8 cellular contexts compared by ENCODE assay signal in genomic region chr10:43436291-43437140, GRCh38. TPM values are rescaled to one million over a fixed set of nuclear protein-coding genes. Genes with fewer than 3 reads are reported as not detected.
DNase-seq lines count a peak whose midpoint lies in the region; ATAC-seq and TF ChIP-seq lines count a peak whose summit lies in the region.

Gene ZNF487, plus strand, starts transcription at chr10:43437111. Its CDS starts 38,703 bp downstream, at chr10:43475814.

- H3K9me3 ChIP-seq in PC-9 (ENCODE audit: insufficient read depth, low read depth) = no peaks in the 10 kb centered on the region
- H3K9me3 ChIP-seq in esophagus muscularis mucosa = no peaks in the 10 kb centered on the region

- H3K27me3 ChIP-seq in PC-9 (ENCODE audit: insufficient read depth, low read depth) (no peaks in the 10 kb centered on the region), esophagus muscularis mucosa (no peaks in the 10 kb centered on the region)

- POLR2A ChIA-PET in PC-9 (lab: Charles Lee; ENCODE audit: unreplicated experiment) = interaction anchor here (0.5 to 0.9 kb wide), 3 partner anchors 16 to 42 kb away, joined by 3 to 7 read pairs (median 5); partner anchors contain the start of gene HNRNPF

- H3K27ac Mint-ChIP-seq in activated T-cell treated with anti-CD3 and anti-CD28 coated beads, Interleukin-2, amount 50 U/mL, for 72 hours = peak within 1 kb of the TSS; percentile 88

- TF ChIP-seq CTCF in PC-9 (conservative IDR thresholded peaks at IDR 0.05) = no peak
- peak in 1 of 3 experiments; percentile 27 for TF ChIP-seq CTCF in esophagus muscularis mucosa (IDR thresholded peaks at IDR 0.05)

- H3K4me3 ChIP-seq in PC-9 = peak within 1 kb of the TSS; percentile 98
- H3K4me3 ChIP-seq in esophagus muscularis mucosa = peak within 1 kb of the TSS; percentile 67 to 87 (median 74)

- H3K9me3 Mint-ChIP-seq in activated T-cell treated with anti-CD3 and anti-CD28 coated beads, Interleukin-2, amount 50 U/mL, for 72 hours = no peaks in the 10 kb centered on the region

- TF ChIP-seq POLR2A in esophagus muscularis mucosa (IDR thresholded peaks at IDR 0.05; ENCODE audit: low read depth) = peak; percentile 5

- H3K4me1 ChIP-seq in PC-9 (replicated peaks; ENCODE audit: insufficient read depth) (0 out of 2 replicates have a peak, but pooled peaks cover 4% of the 10 kb centered on the region), esophagus muscularis mucosa (peaks cover 11 to 25% (median 24%) of the 10 kb centered on the region in 4 donors)

- peaks cover 4% of the 10 kb centered on the region in 2 donors for H3K36me3 Mint-ChIP-seq in activated T-cell treated with anti-CD3 and anti-CD28 coated beads, Interleukin-2, amount 50 U/mL, for 72 hours (ENCODE audit: insufficient read depth in 2 of 2)

- DNase-seq in DMS 273 (lab: John Stamatoyannopoulos, UW; ENCODE audit: unreplicated experiment) = peak; percentile 83
- DNase-seq in HS-5 (ENCODE audit: low read depth) = peak; percentile 64
- DNase-seq in PC-9 = peak; percentile 83 to 97
- peak; percentile 92 to 93 for DNase-seq in activated T-cell treated with anti-CD3 and anti-CD28 coated beads, Interleukin-2, amount 50 U/mL, for 72 hours
- DNase-seq in esophagus muscularis mucosa (ENCODE audit: extremely low spot score) = peak; percentile 97
- DNase-seq in myocyte (ENCODE audit: low read depth) = peak; percentile 91
- DNase-seq in stimulated activated CD8-positive, alpha-beta memory T cell treated with anti-CD3 and anti-CD28 coated beads, Interleukin-7, amount 100 ng/mL, for 4 hours (ENCODE audit: low read depth in 2 of 2) = peak; percentile 64 to 81

- TSS peak; percentile 87 for BruUV-seq in PC-9 (replicated peaks; lab: Mats Ljungman, UMichigan)

- WGBS in esophagus muscularis mucosa = 2% methylated on average over 32 of the region's 69 CpGs

- no peaks in the 10 kb centered on the region for H3K27me3 Mint-ChIP-seq in activated T-cell treated with anti-CD3 and anti-CD28 coated beads, Interleukin-2, amount 50 U/mL, for 72 hours (ENCODE audit: low read depth)

- peaks cover 27% of the 10 kb centered on the region for H3K4me1 Mint-ChIP-seq in activated T-cell treated with anti-CD3 and anti-CD28 coated beads, Interleukin-2, amount 50 U/mL, for 72 hours (ENCODE audit: low read depth)

- H2AFZ ChIP-seq in PC-9 = peak within 1 kb of the TSS; percentile 97

- peak; percentile 93 for ATAC-seq in GM21360 (IDR thresholded peaks at IDR 0.05; ENCODE audit: unreplicated experiment)
- peak; percentile 97 for ATAC-seq in activated T-cell treated with anti-CD3 and anti-CD28 coated beads, Interleukin-2, amount 50 U/mL, for 72 hours (replicated peaks in 1 of 2)

- peak within 1 kb of the TSS; percentile 91 for H3K4me2 ChIP-seq in PC-9

- H3K9me2 ChIP-seq in PC-9 (ENCODE audit: insufficient read depth) = no peaks in the 10 kb centered on the region

- TF ChIP-seq EP300 in esophagus muscularis mucosa (IDR thresholded peaks at IDR 0.05) = peak; percentile 2

- H3K27ac ChIP-seq in PC-9 = peak within 1 kb of the TSS; percentile 88
- H3K27ac ChIP-seq in esophagus muscularis mucosa (replicated peaks in 1 of 4) = peak within 1 kb of the TSS; percentile 90 to 99 (median 98)

- no peaks in the 10 kb centered on the region for H4K20me1 ChIP-seq in PC-9 (ENCODE audit: insufficient read depth)

- intact Hi-C loops in PC-9 (cut with micrococcal nuclease; ENCODE audit: unreplicated experiment) (loop anchor here (1.0 to 5.0 kb wide), 4 partner anchors 16 to 84 kb away; no protein-coding TSS in a partner anchor), esophagus muscularis mucosa (cut with DNase I) (no loop called here)

- H3K4me3 Mint-ChIP-seq in activated T-cell treated with anti-CD3 and anti-CD28 coated beads, Interleukin-2, amount 50 U/mL, for 72 hours = peak within 1 kb of the TSS; percentile 94 to 96

- peaks cover 12% of the 10 kb centered on the region; the same call in 1 of the 2 replicates for H3F3A ChIP-seq in PC-9 (ENCODE audit: insufficient read depth, low read depth)

- CTCF ChIA-PET in PC-9 (lab: Charles Lee) = interaction anchor here (0.5 to 0.7 kb wide), 2 partner anchors 13 to 293 kb away, joined by 3 to 6 read pairs; no protein-coding TSS in a partner anchor

- peaks cover 27% of the 10 kb centered on the region for H3K79me2 ChIP-seq in PC-9 (ENCODE audit: low read depth)

- no peaks in the 10 kb centered on the region for H3K36me3 ChIP-seq in PC-9 (ENCODE audit: low read depth)
- H3K36me3 ChIP-seq in esophagus muscularis mucosa = no peaks in the 10 kb centered on the region

RNA-seq across cellular contexts. Expression of gene ZNF487, which starts in this region (rescaled TPM):
- 11.8 and 14.5 TPM in 2 replicates for total RNA-seq in PC-9 (2021)
- total RNA-seq in activated T-cell treated with anti-CD3 and anti-CD28 coated beads, Interleukin-2, amount 50 U/mL, for 72 hours = 1 to 10 TPM; 2.9 to 3.6 TPM
- total RNA-seq in esophagus muscularis mucosa = 10 to 100 TPM in 1 of 4 donors, 1 to 10 TPM in 3; 9.1 to 10.1 (median 10.0) TPM
- 2.9 and 3.1 TPM in 2 replicates for total RNA-seq in myocyte
- polyA plus RNA-seq in myocyte (2012) = 2.7 TPM

Comparison
In these comparisons a context has a peak if more than half of its experiments do, and no peak if none do; other contexts are left out.
1. Peak in every context shown above with its lines: DNase-seq, ATAC-seq, H3K4me3 ChIP-seq and H3K27ac ChIP-seq.